7 cellular contexts compared by ENCODE assay signal in genomic region chr1:167797005-167797404, GRCh38.
A peak's percentile ranks its signal among the peaks of the same experiment; 100 is the strongest.
DNase-seq lines count a peak whose midpoint lies in the region; ATAC-seq and TF ChIP-seq lines count a peak whose summit lies in the region.

No MANE protein-coding gene starts in this region.

- H3K9me3 Mint-ChIP-seq in HFFc6 (no peaks in the 10 kb centered on the region), glutamatergic neuron (ENCODE audit: unreplicated experiment) (peaks cover 3% of the 10 kb centered on the region)

- ATAC-seq in SK-N-SH treated with all-trans-retinoic acid at 6 μM for 48 hours, result peak; percentile 97
- no peak for ATAC-seq in GM21737 (IDR thresholded peaks at IDR 0.05; ENCODE audit: unreplicated experiment)

- peak; percentile 97 for DNase-seq in HFFc6
- peak; percentile 98 for DNase-seq in fibroblast of the conjunctiva (ENCODE audit: low read depth)
- DNase-seq in occipital lobe (lab: John Stamatoyannopoulos, UW), result peak; percentile 40
- DNase-seq in glutamatergic neuron, result no peak
- DNase-seq in NCI-H1694 (lab: John Stamatoyannopoulos, UW), result no peak

- peak overlapping the region; percentile 96 for H3K27ac Mint-ChIP-seq in HFFc6
- H3K27ac Mint-ChIP-seq in glutamatergic neuron (ENCODE audit: unreplicated experiment), result no peak overlapping the region

- H3K4me1 Mint-ChIP-seq in HFFc6 (ENCODE audit: low read depth) (peaks cover 56% of the 10 kb centered on the region), glutamatergic neuron (ENCODE audit: low read depth, unreplicated experiment) (peaks cover 8% of the 10 kb centered on the region)

- H3K27me3 Mint-ChIP-seq in HFFc6 (ENCODE audit: insufficient read depth) (no peaks in the 10 kb centered on the region; the same call in none of the 2 replicates), glutamatergic neuron (ENCODE audit: unreplicated experiment) (no peaks in the 10 kb centered on the region)

- H3K4me3 Mint-ChIP-seq in HFFc6 (peak overlapping the region; percentile 82), glutamatergic neuron (ENCODE audit: unreplicated experiment) (no peak overlapping the region)

- TF ChIP-seq CTCF in HFFc6 (IDR thresholded peaks at IDR 0.05) (peak; percentile 14; the same call in 1 of the 2 replicates), glutamatergic neuron (IDR thresholded peaks at IDR 0.05; ENCODE audit: partially characterized antibody, unreplicated experiment) (no peak)

- H3K36me3 Mint-ChIP-seq in HFFc6 (ENCODE audit: low read depth), result peaks cover 28% of the 10 kb centered on the region
- H3K36me3 Mint-ChIP-seq in glutamatergic neuron (ENCODE audit: unreplicated experiment), result peaks cover 5% of the 10 kb centered on the region

TF ChIP-seq in SK-N-SH treated with all-trans-retinoic acid at 6 μM for 48 hours, 23 proteins besides CTCF, POLR2A, EP300 and RAD21:
- TF ChIP-seq CREB5 (CRISPR knock-in tag; IDR thresholded peaks at IDR 0.05; ENCODE audit: low read depth) (no peak), GLIS3 (CRISPR knock-in tag; IDR thresholded peaks at IDR 0.05) (no peak)

Comparison
In these comparisons a context has a peak if more than half of its experiments do, and no peak if none do; other contexts are left out.
1. DNase-seq: peak in HFFc6 (single experiment), fibroblast of the conjunctiva (single experiment) and occipital lobe (single experiment); none in glutamatergic neuron (single experiment) and NCI-H1694 (single experiment).